In genomic region chr11:111837366-111837891, GRCh38 we compare ENCODE assay signal across 2 cellular contexts.
TF ChIP-seq lines count a peak whose summit lies in the region.

No MANE protein-coding gene starts in this region.

TF ChIP-seq in HepG2, 621 proteins besides CTCF, POLR2A, EP300 and RAD21:
- TF ChIP-seq RCOR2 (CRISPR knock-in tag; IDR thresholded peaks at IDR 0.05) (no peak), ADNP (CRISPR knock-in tag; IDR thresholded peaks at IDR 0.05) (no peak), ZNF12 (CRISPR knock-in tag; IDR thresholded peaks at IDR 0.05) (no peak)

TF ChIP-seq in GM12878, 131 proteins besides CTCF, POLR2A, EP300 and RAD21:
- TF ChIP-seq TCF3 (IDR thresholded peaks at IDR 0.05; ENCODE audit: borderline replicate concordance, insufficient read depth, low read depth, low read length) (no peak), BCL11A (IDR thresholded peaks at IDR 0.05; ENCODE audit: low read depth, low read length) (peak; percentile 51; the same call in 1 of the 2 replicates), ZBTB40 (IDR thresholded peaks at IDR 0.05; ENCODE audit: borderline replicate concordance) (no peak), POLR2AphosphoS2 (IDR thresholded peaks at IDR 0.05; ENCODE audit: low read depth, low read length) (no peak), MTA2 (IDR thresholded peaks at IDR 0.05; ENCODE audit: low read depth) (peak; percentile 84), ZSCAN29 (IDR thresholded peaks at IDR 0.05) (no peak), ZNF687 (IDR thresholded peaks at IDR 0.05) (no peak), MXI1 (IDR thresholded peaks at IDR 0.05; ENCODE audit: low read depth, low read length) (no peak), NR2F1 (conservative IDR thresholded peaks at IDR 0.05) (no peak), IKZF1 (conservative IDR thresholded peaks at IDR 0.05) (no peak)
